ENCODE assay signal across 11 cellular contexts in genomic region chr5:32138839-32139493, GRCh38. TPM values are rescaled to one million over a fixed set of nuclear protein-coding genes. Genes with fewer than 3 reads are reported as not detected.
DNase-seq lines count a peak whose midpoint lies in the region.
"Had no signal": no experiment of that assay in that cellular context is flagged by ENCODE, and none has a peak within 500 bp of the region (broad histone marks: within the 10 kb centered on the region; RNA-seq: fewer than 3 reads in every experiment).

No MANE protein-coding gene starts in this region.

- H3K36me3 ChIP-seq in HAP-1 (replicated peaks) = peaks cover 43% of the 10 kb centered on the region

- peaks cover 35% of the 10 kb centered on the region for H3K36me3 Mint-ChIP-seq in activated naive CD4-positive, alpha-beta T cell treated with anti-CD3 and anti-CD28 coated beads, Interleukin-2, amount 10 ng/mL, durations not matched to agents 7 days and 5 days
- H3K36me3 Mint-ChIP-seq in stimulated activated naive CD8-positive, alpha-beta T cell treated with anti-CD3 and anti-CD28 coated beads, Interleukin-15, Interleukin-2, amounts not matched to agents 100 ng/mL and 50 ng/mL, for 24 hours (ENCODE audit: low read depth) = peaks cover 48% of the 10 kb centered on the region

- H3K9me3 Mint-ChIP-seq in activated naive CD4-positive, alpha-beta T cell treated with anti-CD3 and anti-CD28 coated beads, Interleukin-2, amount 10 ng/mL, durations not matched to agents 7 days and 5 days = no peaks in the 10 kb centered on the region
- H3K9me3 Mint-ChIP-seq in stimulated activated naive CD8-positive, alpha-beta T cell treated with anti-CD3 and anti-CD28 coated beads, Interleukin-15, Interleukin-2, amounts not matched to agents 100 ng/mL and 50 ng/mL, for 24 hours = no peaks in the 10 kb centered on the region
- H3K9me3 Mint-ChIP-seq: stimulated activated naive B cell treated with anti-CD40 and anti-IgM and Interleukin-4, amounts not matched to agents 10 μg/mL and 1 μg/mL and 100 μg/mL, for 72 hours had no signal

- DNase-seq in activated naive CD4-positive, alpha-beta T cell treated with Interleukin-2 at 50 U/mL for 16 hours = peak; percentile 83
- DNase-seq in activated naive CD4-positive, alpha-beta T cell treated with anti-CD3 and anti-CD28 coated beads, Interleukin-2, amount 10 ng/mL, durations not matched to agents 7 days and 5 days = no peak
- DNase-seq in activated T-helper 9 cell treated with anti-CD3 and anti-CD28 coated beads, Interleukin-2, amount 50 U/mL, for 16 hours (ENCODE audit: low read depth) = peak; percentile 54
- peak; percentile 13 for DNase-seq in skeletal muscle cell (ENCODE audit: low read depth)
- no peak for DNase-seq in HAP-1 (ENCODE audit: low spot score in 2 of 2)
- no peak for DNase-seq in kidney tubule cell (ENCODE audit: low spot score)
- no peak for DNase-seq in SK-N-DZ (ENCODE audit: low spot score)
- DNase-seq: aorta; NCI-H345; stimulated activated naive B cell treated with anti-CD40 and anti-IgM and Interleukin-4, amounts not matched to agents 10 μg/mL and 1 μg/mL and 100 μg/mL, for 72 hours had no signal

- CTCF ChIA-PET in activated naive CD4-positive, alpha-beta T cell treated with anti-CD3 and anti-CD28 coated beads, Interleukin-2, amount 10 ng/mL, durations not matched to agents 7 days and 5 days (lab: Charles Lee) = no interaction called here

- peaks cover 7% of the 10 kb centered on the region for H3K4me1 ChIP-seq in HAP-1

- no peaks in the 10 kb centered on the region for H3K27me3 Mint-ChIP-seq in activated naive CD4-positive, alpha-beta T cell treated with anti-CD3 and anti-CD28 coated beads, Interleukin-2, amount 10 ng/mL, durations not matched to agents 7 days and 5 days
- no peaks in the 10 kb centered on the region for H3K27me3 Mint-ChIP-seq in stimulated activated naive CD8-positive, alpha-beta T cell treated with anti-CD3 and anti-CD28 coated beads, Interleukin-15, Interleukin-2, amounts not matched to agents 100 ng/mL and 50 ng/mL, for 24 hours
- H3K27me3 Mint-ChIP-seq: stimulated activated naive B cell treated with anti-CD40 and anti-IgM and Interleukin-4, amounts not matched to agents 10 μg/mL and 1 μg/mL and 100 μg/mL, for 72 hours had no signal

- H3K9me3 ChIP-seq in HAP-1 = no peaks in the 10 kb centered on the region

- no peaks in the 10 kb centered on the region for H3K4me1 Mint-ChIP-seq in activated naive CD4-positive, alpha-beta T cell treated with anti-CD3 and anti-CD28 coated beads, Interleukin-2, amount 10 ng/mL, durations not matched to agents 7 days and 5 days
- H3K4me1 Mint-ChIP-seq in stimulated activated naive CD8-positive, alpha-beta T cell treated with anti-CD3 and anti-CD28 coated beads, Interleukin-15, Interleukin-2, amounts not matched to agents 100 ng/mL and 50 ng/mL, for 24 hours (ENCODE audit: low read depth) = peaks cover 34% of the 10 kb centered on the region

- H3K4me3 ChIP-seq in skeletal muscle cell (ENCODE audit: low read depth, low read length) (no peak overlapping the region), HAP-1 (no peak overlapping the region)

- H3K27me3 ChIP-seq in HAP-1 (ENCODE audit: low read depth) = no peaks in the 10 kb centered on the region

- in situ Hi-C loops in HAP-1 (cut with MboI; ENCODE audit: low sequenced_read_pairs) = no loop called here

- H3K27ac Mint-ChIP-seq in activated naive CD4-positive, alpha-beta T cell treated with anti-CD3 and anti-CD28 coated beads, Interleukin-2, amount 10 ng/mL, durations not matched to agents 7 days and 5 days = no peak overlapping the region
- H3K27ac Mint-ChIP-seq in stimulated activated naive CD8-positive, alpha-beta T cell treated with anti-CD3 and anti-CD28 coated beads, Interleukin-15, Interleukin-2, amounts not matched to agents 100 ng/mL and 50 ng/mL, for 24 hours = peak overlapping the region; percentile 90
- H3K27ac Mint-ChIP-seq: stimulated activated naive B cell treated with anti-CD40 and anti-IgM and Interleukin-4, amounts not matched to agents 10 μg/mL and 1 μg/mL and 100 μg/mL, for 72 hours had no signal

- H3K4me3 Mint-ChIP-seq in activated naive CD4-positive, alpha-beta T cell treated with anti-CD3 and anti-CD28 coated beads, Interleukin-2, amount 10 ng/mL, durations not matched to agents 7 days and 5 days = no peak overlapping the region
- H3K4me3 Mint-ChIP-seq in stimulated activated naive CD8-positive, alpha-beta T cell treated with anti-CD3 and anti-CD28 coated beads, Interleukin-15, Interleukin-2, amounts not matched to agents 100 ng/mL and 50 ng/mL, for 24 hours = peak overlapping the region; percentile 24
- H3K4me3 Mint-ChIP-seq: stimulated activated naive B cell treated with anti-CD40 and anti-IgM and Interleukin-4, amounts not matched to agents 10 μg/mL and 1 μg/mL and 100 μg/mL, for 72 hours had no signal

RNA-seq across cellular contexts. Expression of gene GOLPH3, which starts 35.2 kb away (rescaled TPM):
- 44.8 and 59.6 TPM in 2 replicates for polyA plus RNA-seq in SK-N-DZ (2014; cell fraction: cytosol; rRNA removed)
- 14.6 and 26.1 TPM in 2 replicates for polyA plus RNA-seq in SK-N-DZ (2014; cell fraction: nucleus; rRNA removed)

Comparison
In these comparisons a context has a peak if more than half of its experiments do, and no peak if none do; other contexts are left out.
1. DNase-seq: peak in activated naive CD4-positive, alpha-beta T cell treated with Interleukin-2 at 50 U/mL for 16 hours (single experiment), activated T-helper 9 cell treated with anti-CD3 and anti-CD28 coated beads, Interleukin-2, amount 50 U/mL, for 16 hours (single experiment) and skeletal muscle cell (single experiment); none in activated naive CD4-positive, alpha-beta T cell treated with anti-CD3 and anti-CD28 coated beads, Interleukin-2, amount 10 ng/mL, durations not matched to agents 7 days and 5 days (single experiment), HAP-1 (0 of 2), kidney tubule cell (single experiment) and SK-N-DZ (single experiment).